32 cellular contexts compared by ENCODE assay signal in genomic region chr14:56023681-56024080, GRCh38.
"Had no signal": no experiment of that assay in that cellular context is flagged by ENCODE, and none has a peak within 500 bp of the region (broad histone marks: within the 10 kb centered on the region; RNA-seq: fewer than 3 reads in every experiment).

No MANE protein-coding gene starts in this region.

- ATAC-seq: activated CD8-positive, alpha-beta T cell treated with anti-CD3 and anti-CD28 coated beads, Interleukin-2, amount 10 ng/mL, durations not matched to agents 7 days and 5 days; activated naive CD4-positive, alpha-beta T cell treated with anti-CD3 and anti-CD28 coated beads, Interleukin-2, amount 50 U/mL, for 72 hours; activated T-cell treated with anti-CD3 and anti-CD28 coated beads, Interleukin-2, amount 50 U/mL, for 4 hours; PC-3 had no signal

- H3K4me1 Mint-ChIP-seq: activated B cell treated with CpG ODN at 0.5 μM for 24 hours; activated CD4-positive, alpha-beta T cell treated with anti-CD3 and anti-CD28 coated beads, Interleukin-2, amount 10 ng/mL, durations not matched to agents 24 days and 14 days had no signal

- H3K27ac ChIP-seq: adrenal gland, cardiac muscle cell, KMS-11, Peyer's patch, SJSA1, VCaP had no signal

- H3K27ac Mint-ChIP-seq: activated B cell treated with CpG ODN at 0.5 μM for 24 hours; activated CD4-positive, alpha-beta T cell treated with anti-CD3 and anti-CD28 coated beads, Interleukin-2, amount 10 ng/mL, durations not matched to agents 24 days and 14 days; activated CD8-positive, alpha-beta T cell treated with anti-CD3 and anti-CD28 coated beads, Interleukin-2, amount 10 ng/mL, durations not matched to agents 7 days and 5 days; activated naive CD4-positive, alpha-beta T cell treated with anti-CD3 and anti-CD28 coated beads for 36 hours; activated naive CD4-positive, alpha-beta T cell treated with anti-CD3 and anti-CD28 coated beads, Interleukin-2, amount 50 U/mL, for 72 hours; activated T-helper 1 cell treated with anti-CD3 and anti-CD28 coated beads, Interleukin-12 subunit alpha, Interleukin-12 subunit beta, Interleukin-2, Interleukin-4 antibody, amounts not matched to agents 30 ng/mL and 10 ng/mL and 1 ng/mL, durations not matched to agents 14 hours and 24 hours and 36 hours had no signal

- H3K27me3 ChIP-seq: cardiac muscle cell, Peyer's patch, SJSA1 had no signal

- H3K4me2 ChIP-seq: KMS-11 had no signal

- H3K9me3 Mint-ChIP-seq: activated B cell treated with CpG ODN at 0.5 μM for 24 hours; activated naive CD4-positive, alpha-beta T cell treated with anti-CD3 and anti-CD28 coated beads for 36 hours; activated T-cell treated with anti-CD3 and anti-CD28 coated beads, Interleukin-2, amount 50 U/mL, for 4 hours; activated T-helper 1 cell treated with anti-CD3 and anti-CD28 coated beads, Interleukin-12 subunit alpha, Interleukin-12 subunit beta, Interleukin-2, Interleukin-4 antibody, amounts not matched to agents 30 ng/mL and 10 ng/mL and 1 ng/mL, durations not matched to agents 14 hours and 24 hours and 36 hours had no signal

- H3K36me3 ChIP-seq: adrenal gland, cardiac muscle cell, Peyer's patch, SJSA1 had no signal

- DNase-seq: activated B cell treated with CpG ODN at 0.5 μM for 24 hours; activated CD4-positive, alpha-beta T cell treated with anti-CD3 and anti-CD28 coated beads, Interleukin-2, amount 10 ng/mL, durations not matched to agents 24 days and 14 days; activated CD4-positive, alpha-beta T cell treated with anti-CD3 and anti-CD28 coated beads, Interleukin-2, amount 50 U/mL, for 4 hours; activated CD4-positive, CD25-positive, alpha-beta regulatory T cell treated with anti-CD3 and anti-CD28 coated beads, Interleukin-2, amount 50 U/mL, for 72 hours; activated CD8-positive, alpha-beta T cell treated with anti-CD3 and anti-CD28 coated beads, Interleukin-2, amount 10 ng/mL, durations not matched to agents 7 days and 5 days; activated gamma-delta T cell treated with Interleukin-2 at 50 U/mL for 16 hours; activated naive CD4-positive, alpha-beta T cell treated with anti-CD3 and anti-CD28 coated beads for 36 hours; activated T-cell treated with anti-CD3 and anti-CD28 coated beads, Interleukin-2, amount 50 U/mL, for 4 hours; adrenal gland; MM.1S; MV-4-11; NCI-H1092; NCI-H1436 treated with DMSO at 0.1 percent for 48 hours; NCI-H1694 treated with DMSO at 0.1 percent for 48 hours; NCI-H2029; NCI-H345; NCI-H524 treated with DMSO at 0.1 percent for 48 hours; NK-92 treated with Interleukin-12 subunit alpha and Interleukin-12 subunit beta, amount 100 ng/mL, for 24 hours; PC-3; Peyer's patch; RPMI8226; SHP77 treated with DMSO at 0.1 percent for 48 hours; SW 1271; T-helper 1 cell; T-helper 2 cell; T-helper 9 cell had no signal

- H3K4me1 ChIP-seq: adrenal gland, Peyer's patch, SJSA1 had no signal

- H3K27me3 Mint-ChIP-seq: activated B cell treated with CpG ODN at 0.5 μM for 24 hours had no signal

- H3K4me3 Mint-ChIP-seq: activated B cell treated with CpG ODN at 0.5 μM for 24 hours; activated CD4-positive, alpha-beta T cell treated with anti-CD3 and anti-CD28 coated beads, Interleukin-2, amount 10 ng/mL, durations not matched to agents 24 days and 14 days; activated CD8-positive, alpha-beta T cell treated with anti-CD3 and anti-CD28 coated beads, Interleukin-2, amount 10 ng/mL, durations not matched to agents 7 days and 5 days; activated naive CD4-positive, alpha-beta T cell treated with anti-CD3 and anti-CD28 coated beads for 36 hours; activated T-cell treated with anti-CD3 and anti-CD28 coated beads, Interleukin-2, amount 50 U/mL, for 4 hours; activated T-helper 1 cell treated with anti-CD3 and anti-CD28 coated beads, Interleukin-12 subunit alpha, Interleukin-12 subunit beta, Interleukin-2, Interleukin-4 antibody, amounts not matched to agents 30 ng/mL and 10 ng/mL and 1 ng/mL, durations not matched to agents 14 hours and 24 hours and 36 hours had no signal

- H3K4me3 ChIP-seq: adrenal gland, cardiac muscle cell, Peyer's patch, SJSA1 had no signal
